In genomic region chr7:45088821-45089313, GRCh38 we compare ENCODE assay signal across 8 cellular contexts.
DNase-seq lines count a peak whose midpoint lies in the region; ATAC-seq and TF ChIP-seq lines count a peak whose summit lies in the region.

Gene NACAD, minus strand, starts transcription at chr7:45088969. Its CDS starts 75 bp downstream, at chr7:45088894.

- no peaks in the 10 kb centered on the region for H3K36me3 Mint-ChIP-seq in activated T-cell treated with anti-CD3 and anti-CD28 coated beads, Interleukin-2, amount 50 U/mL, for 24 hours (ENCODE audit: low read depth)
- no peaks in the 10 kb centered on the region for H3K36me3 Mint-ChIP-seq in nephron (ENCODE audit: low read depth)

- peaks cover 13% of the 10 kb centered on the region for H3K27me3 Mint-ChIP-seq in activated T-cell treated with anti-CD3 and anti-CD28 coated beads, Interleukin-2, amount 50 U/mL, for 24 hours
- H3K27me3 Mint-ChIP-seq in nephron (ENCODE audit: low read depth) = peaks cover 14% of the 10 kb centered on the region

- H3K4me3 Mint-ChIP-seq in activated T-cell treated with anti-CD3 and anti-CD28 coated beads, Interleukin-2, amount 50 U/mL, for 24 hours = peak within 1 kb of the TSS; percentile 75
- peak within 1 kb of the TSS; percentile 77 to 86 (median 80) for H3K4me3 Mint-ChIP-seq in nephron

- TF ChIP-seq CTCF in foreskin fibroblast (IDR thresholded peaks at IDR 0.05; ENCODE audit: low read depth, low read length) (no peak), nephron (IDR thresholded peaks at IDR 0.05; ENCODE audit: unreplicated experiment in 3 of 3) (no peak)

- DNase-seq in stimulated activated CD4-positive, alpha-beta T cell treated with anti-CD3 and anti-CD28 coated beads, Interleukin-4, amount 100 ng/mL, for 4 hours = peak; percentile 15 to 45
- no peak for DNase-seq in stimulated activated CD4-positive, alpha-beta T cell treated with anti-CD3 and anti-CD28 coated beads, Interleukin-2, amount 100 ng/mL, for 24 hours
- DNase-seq in activated T-cell treated with anti-CD3 and anti-CD28 coated beads, Interleukin-2, amount 50 U/mL, for 24 hours = peak; percentile 58
- DNase-seq in foreskin fibroblast = peak in 1 of 2 donors; percentile 58
- no peak for DNase-seq in NCI-H446 treated with DMSO at 0.1 percent for 48 hours (lab: John Stamatoyannopoulos, UW)

- peak within 1 kb of the TSS; percentile 61 to 70 for H3K4me3 ChIP-seq in foreskin fibroblast (ENCODE audit: low read depth in 1 of 2, low read length in 2 of 2)

- peak within 1 kb of the TSS; percentile 70 for H3K27ac Mint-ChIP-seq in activated T-cell treated with anti-CD3 and anti-CD28 coated beads, Interleukin-2, amount 50 U/mL, for 24 hours
- peak within 1 kb of the TSS in 1 of 3 experiments; percentile 59 for H3K27ac Mint-ChIP-seq in nephron

- ATAC-seq in HG02852 (IDR thresholded peaks at IDR 0.05; ENCODE audit: unreplicated experiment) = no peak
- no peak for ATAC-seq in HG03097 (IDR thresholded peaks at IDR 0.05; ENCODE audit: low FRiP score, unreplicated experiment)

- peaks cover 10% of the 10 kb centered on the region for H3K4me1 Mint-ChIP-seq in activated T-cell treated with anti-CD3 and anti-CD28 coated beads, Interleukin-2, amount 50 U/mL, for 24 hours (ENCODE audit: low read depth)
- H3K4me1 Mint-ChIP-seq in nephron = peaks cover 5% of the 10 kb centered on the region

- H3K9me3 Mint-ChIP-seq in activated T-cell treated with anti-CD3 and anti-CD28 coated beads, Interleukin-2, amount 50 U/mL, for 24 hours = no peaks in the 10 kb centered on the region
- peaks cover 4% of the 10 kb centered on the region for H3K9me3 Mint-ChIP-seq in nephron

Comparison
In these comparisons a context has a peak if more than half of its experiments do, and no peak if none do; other contexts are left out.
1. DNase-seq: peak in stimulated activated CD4-positive, alpha-beta T cell treated with anti-CD3 and anti-CD28 coated beads, Interleukin-4, amount 100 ng/mL, for 4 hours (2 of 2) and activated T-cell treated with anti-CD3 and anti-CD28 coated beads, Interleukin-2, amount 50 U/mL, for 24 hours (single experiment); none in stimulated activated CD4-positive, alpha-beta T cell treated with anti-CD3 and anti-CD28 coated beads, Interleukin-2, amount 100 ng/mL, for 24 hours (0 of 2) and NCI-H446 treated with DMSO at 0.1 percent for 48 hours (single experiment).